1 cellular context compared by ENCODE assay signal in the genomic region with DNA sequence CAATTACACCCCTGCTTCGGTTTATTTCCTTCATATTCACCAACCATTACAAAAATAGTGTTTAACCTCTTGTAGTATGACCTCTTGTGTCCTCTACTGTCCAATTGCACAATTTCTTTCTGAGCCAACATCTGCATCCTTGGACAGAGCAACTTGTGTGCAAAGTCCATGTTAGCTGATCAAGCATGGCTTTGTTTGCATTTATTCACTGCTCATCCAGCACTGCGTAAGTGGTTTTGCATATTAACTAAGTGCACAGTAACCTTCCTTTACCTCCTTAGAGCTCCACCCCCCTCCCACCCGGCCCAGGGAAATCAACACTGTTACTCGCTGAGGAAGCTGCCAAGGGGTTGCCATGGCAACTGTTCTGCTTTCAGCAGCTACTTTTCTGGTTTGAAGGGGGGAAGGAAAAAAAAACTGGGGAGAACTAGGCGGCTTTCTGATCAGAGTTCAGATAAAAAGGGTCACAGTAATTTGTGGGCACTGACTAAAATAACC.
A peak's percentile ranks its signal among the peaks of the same experiment; 100 is the strongest.
TF ChIP-seq lines count a peak whose summit lies in the region.

No MANE protein-coding gene starts in this region.

TF ChIP-seq in HepG2, 621 proteins besides CTCF, POLR2A, EP300 and RAD21 (continued from another document and continues in another):
- TF ChIP-seq RNF219 (CRISPR knock-in tag; IDR thresholded peaks at IDR 0.05) (no peak), ZNF670 (CRISPR knock-in tag; IDR thresholded peaks at IDR 0.05; ENCODE audit: borderline replicate concordance) (0 out of 2 replicates have a peak, but pooled peaks have one; percentile 40), MTF2 (CRISPR knock-in tag; IDR thresholded peaks at IDR 0.05; ENCODE audit: borderline replicate concordance) (no peak), ZNF430 (CRISPR knock-in tag; IDR thresholded peaks at IDR 0.05) (no peak), POGK (CRISPR knock-in tag; conservative IDR thresholded peaks at IDR 0.05) (0 out of 2 replicates have a peak, but pooled peaks have one; percentile 32), ZNF891 (CRISPR knock-in tag; IDR thresholded peaks at IDR 0.05) (no peak), ZNF557 (CRISPR knock-in tag; IDR thresholded peaks at IDR 0.05) (no peak), PLRG1 (conservative IDR thresholded peaks at IDR 0.05) (no peak), ZNF777 (CRISPR knock-in tag; IDR thresholded peaks at IDR 0.05) (no peak), ZNF317 (CRISPR knock-in tag; IDR thresholded peaks at IDR 0.05) (no peak), SATB2 (CRISPR knock-in tag; IDR thresholded peaks at IDR 0.05) (no peak), TOE1 (CRISPR knock-in tag; IDR thresholded peaks at IDR 0.05) (no peak), ZNF180 (CRISPR knock-in tag; IDR thresholded peaks at IDR 0.05; ENCODE audit: borderline replicate concordance, low read depth) (no peak), ZNF432 (CRISPR knock-in tag; IDR thresholded peaks at IDR 0.05; ENCODE audit: borderline replicate concordance) (no peak), HMGXB4 (CRISPR knock-in tag; IDR thresholded peaks at IDR 0.05; ENCODE audit: borderline replicate concordance in 1 of 2, low read depth in 1 of 2) (no peak), MAF1 (CRISPR knock-in tag; IDR thresholded peaks at IDR 0.05; ENCODE audit: borderline replicate concordance) (no peak), GATAD1 (CRISPR knock-in tag; IDR thresholded peaks at IDR 0.05) (peak; percentile 63), SRSF4 (IDR thresholded peaks at IDR 0.05; ENCODE audit: low read depth, low read length, poor library complexity, severe bottlenecking) (no peak), ZNF24 (IDR thresholded peaks at IDR 0.05) (no peak), AKNA (CRISPR knock-in tag; IDR thresholded peaks at IDR 0.05; ENCODE audit: borderline replicate concordance) (no peak), SP5 (CRISPR knock-in tag; IDR thresholded peaks at IDR 0.05; ENCODE audit: borderline replicate concordance, low read depth) (0 out of 2 replicates have a peak, but pooled peaks have one; percentile 41), SAFB2 (CRISPR knock-in tag; IDR thresholded peaks at IDR 0.05; ENCODE audit: borderline replicate concordance, low read depth) (no peak), SRF (IDR thresholded peaks at IDR 0.05; ENCODE audit: low read depth, low read length) (no peak), GFI1 (CRISPR knock-in tag; IDR thresholded peaks at IDR 0.05; ENCODE audit: borderline replicate concordance) (no peak), NAIF1 (CRISPR knock-in tag; IDR thresholded peaks at IDR 0.05; ENCODE audit: borderline replicate concordance) (no peak), HNRNPL (IDR thresholded peaks at IDR 0.05; ENCODE audit: low read depth, low read length) (no peak), HNF4G (IDR thresholded peaks at IDR 0.05; ENCODE audit: borderline replicate concordance, low read depth, low read length) (peak; percentile 93), HNF4G (CRISPR knock-in tag; IDR thresholded peaks at IDR 0.05; ENCODE audit: borderline replicate concordance, low read depth) (peak; percentile 83), HMG20A (CRISPR knock-in tag; IDR thresholded peaks at IDR 0.05; ENCODE audit: borderline replicate concordance) (peak; percentile 94), SSRP1 (CRISPR knock-in tag; IDR thresholded peaks at IDR 0.05) (no peak), PCBP1 (IDR thresholded peaks at IDR 0.05; ENCODE audit: borderline replicate concordance, low read depth, low read length) (no peak), CHCHD3 (CRISPR knock-in tag; IDR thresholded peaks at IDR 0.05) (no peak), ZNF337 (CRISPR knock-in tag; IDR thresholded peaks at IDR 0.05; ENCODE audit: borderline replicate concordance, low read depth) (no peak), SCMH1 (CRISPR knock-in tag; IDR thresholded peaks at IDR 0.05; ENCODE audit: borderline replicate concordance) (no peak), ZFYVE20 (CRISPR knock-in tag; IDR thresholded peaks at IDR 0.05; ENCODE audit: borderline replicate concordance, low read depth) (no peak)
- TF ChIP-seq, protein P1, sequence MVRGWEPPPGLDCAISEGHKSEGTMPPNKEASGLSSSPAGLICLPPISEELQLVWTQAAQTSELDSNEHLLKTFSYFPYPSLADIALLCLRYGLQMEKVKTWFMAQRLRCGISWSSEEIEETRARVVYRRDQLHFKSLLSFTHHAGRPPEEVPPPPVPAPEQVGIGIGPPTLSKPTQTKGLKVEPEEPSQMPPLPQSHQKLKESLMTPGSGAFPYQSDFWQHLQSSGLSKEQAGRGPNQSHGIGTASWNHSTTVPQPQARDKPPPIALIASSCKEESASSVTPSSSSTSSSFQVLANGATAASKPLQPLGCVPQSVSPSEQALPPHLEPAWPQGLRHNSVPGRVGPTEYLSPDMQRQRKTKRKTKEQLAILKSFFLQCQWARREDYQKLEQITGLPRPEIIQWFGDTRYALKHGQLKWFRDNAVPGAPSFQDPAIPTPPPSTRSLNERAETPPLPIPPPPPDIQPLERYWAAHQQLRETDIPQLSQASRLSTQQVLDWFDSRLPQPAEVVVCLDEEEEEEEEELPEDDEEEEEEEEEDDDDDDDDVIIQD (CRISPR knock-in tag; IDR thresholded peaks at IDR 0.05; ENCODE audit: low read depth) = peak; percentile 41; the same call in 1 of the 2 replicates
- TF ChIP-seq, protein P2, sequence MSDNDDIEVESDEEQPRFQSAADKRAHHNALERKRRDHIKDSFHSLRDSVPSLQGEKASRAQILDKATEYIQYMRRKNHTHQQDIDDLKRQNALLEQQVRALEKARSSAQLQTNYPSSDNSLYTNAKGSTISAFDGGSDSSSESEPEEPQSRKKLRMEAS (IDR thresholded peaks at IDR 0.05) = 0 out of 2 replicates have a peak, but pooled peaks have one; percentile 20
- TF ChIP-seq, protein P3, sequence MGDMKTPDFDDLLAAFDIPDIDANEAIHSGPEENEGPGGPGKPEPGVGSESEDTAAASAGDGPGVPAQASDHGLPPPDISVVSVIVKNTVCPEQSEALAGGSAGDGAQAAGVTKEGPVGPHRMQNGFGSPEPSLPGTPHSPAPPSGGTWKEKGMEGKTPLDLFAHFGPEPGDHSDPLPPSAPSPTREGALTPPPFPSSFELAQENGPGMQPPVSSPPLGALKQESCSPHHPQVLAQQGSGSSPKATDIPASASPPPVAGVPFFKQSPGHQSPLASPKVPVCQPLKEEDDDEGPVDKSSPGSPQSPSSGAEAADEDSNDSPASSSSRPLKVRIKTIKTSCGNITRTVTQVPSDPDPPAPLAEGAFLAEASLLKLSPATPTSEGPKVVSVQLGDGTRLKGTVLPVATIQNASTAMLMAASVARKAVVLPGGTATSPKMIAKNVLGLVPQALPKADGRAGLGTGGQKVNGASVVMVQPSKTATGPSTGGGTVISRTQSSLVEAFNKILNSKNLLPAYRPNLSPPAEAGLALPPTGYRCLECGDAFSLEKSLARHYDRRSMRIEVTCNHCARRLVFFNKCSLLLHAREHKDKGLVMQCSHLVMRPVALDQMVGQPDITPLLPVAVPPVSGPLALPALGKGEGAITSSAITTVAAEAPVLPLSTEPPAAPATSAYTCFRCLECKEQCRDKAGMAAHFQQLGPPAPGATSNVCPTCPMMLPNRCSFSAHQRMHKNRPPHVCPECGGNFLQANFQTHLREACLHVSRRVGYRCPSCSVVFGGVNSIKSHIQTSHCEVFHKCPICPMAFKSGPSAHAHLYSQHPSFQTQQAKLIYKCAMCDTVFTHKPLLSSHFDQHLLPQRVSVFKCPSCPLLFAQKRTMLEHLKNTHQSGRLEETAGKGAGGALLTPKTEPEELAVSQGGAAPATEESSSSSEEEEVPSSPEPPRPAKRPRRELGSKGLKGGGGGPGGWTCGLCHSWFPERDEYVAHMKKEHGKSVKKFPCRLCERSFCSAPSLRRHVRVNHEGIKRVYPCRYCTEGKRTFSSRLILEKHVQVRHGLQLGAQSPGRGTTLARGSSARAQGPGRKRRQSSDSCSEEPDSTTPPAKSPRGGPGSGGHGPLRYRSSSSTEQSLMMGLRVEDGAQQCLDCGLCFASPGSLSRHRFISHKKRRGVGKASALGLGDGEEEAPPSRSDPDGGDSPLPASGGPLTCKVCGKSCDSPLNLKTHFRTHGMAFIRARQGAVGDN (CRISPR knock-in tag; IDR thresholded peaks at IDR 0.05) = no peak
